ENCODE assay signal across 8 cellular contexts in the genomic region with DNA sequence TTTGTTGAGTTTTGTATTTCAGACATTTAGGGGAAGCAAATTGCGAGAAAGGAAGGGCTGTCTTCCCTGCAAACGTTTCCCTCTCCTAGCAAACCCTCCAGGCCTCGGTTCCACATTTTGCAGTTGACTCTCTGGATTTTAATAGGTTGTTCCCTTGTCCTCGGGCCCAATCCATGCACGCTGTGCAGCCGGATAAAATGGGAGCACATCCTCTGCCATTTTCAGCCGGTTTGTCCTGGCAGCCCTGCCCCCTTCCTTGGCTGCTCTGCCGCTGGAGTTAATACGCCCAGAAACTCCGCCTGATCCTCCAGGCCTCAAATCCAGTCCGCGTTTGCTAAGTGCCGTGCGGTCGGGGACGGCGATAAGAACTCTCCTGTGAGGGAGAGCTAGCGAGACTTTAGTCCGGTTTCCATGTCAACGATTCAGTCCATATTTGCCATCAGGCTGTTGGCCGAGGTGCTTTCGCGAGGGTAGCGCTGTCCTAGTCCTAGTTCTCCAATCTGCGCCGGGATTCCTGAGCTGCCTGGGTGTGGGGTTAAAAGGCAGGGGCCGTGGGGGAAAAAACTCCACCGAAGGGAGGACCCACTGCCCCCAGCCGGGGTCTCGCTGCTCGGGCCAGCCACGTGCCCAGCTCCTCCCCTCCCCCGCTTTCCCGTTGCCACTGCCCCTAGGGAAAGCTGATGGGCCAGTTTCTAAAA. TPM values are rescaled to one million over a fixed set of nuclear protein-coding genes. Genes with fewer than 3 reads are reported as not detected.
DNase-seq lines count a peak whose midpoint lies in the region; ATAC-seq and TF ChIP-seq lines count a peak whose summit lies in the region.

No MANE protein-coding gene starts in this region.

- peak overlapping the region; percentile 86 for H3K4me2 ChIP-seq in smooth muscle cell

- TF ChIP-seq CTCF in GM10248 (IDR thresholded peaks at IDR 0.05; ENCODE audit: control extremely low read depth, extremely low read depth, low read depth, missing control alignments) (no peak), smooth muscle cell (IDR thresholded peaks at IDR 0.05; ENCODE audit: borderline replicate concordance, insufficient read depth, poor library complexity, severe bottlenecking) (no peak)

- POLR2A ChIA-PET in GM10248 (lab: Yijun Ruan, JAX) = interaction anchor here (1.0 to 1.8 kb wide), 5 partner anchors 9 to 96 kb away, joined by 3 to 11 read pairs (median 10); no protein-coding TSS in a partner anchor

- DNase-seq in GM10248 (ENCODE audit: extremely low spot score) = peak; percentile 88
- peak; percentile 98 for DNase-seq in NCI-H345 (lab: John Stamatoyannopoulos, UW)
- DNase-seq in activated CD4-positive, CD25-positive, alpha-beta regulatory T cell treated with anti-CD3 and anti-CD28 coated beads, Interleukin-2, amount 50 U/mL, for 16 hours (ENCODE audit: low read depth, low spot score) = peak; percentile 77
- peak; percentile 88 for DNase-seq in central memory CD4-positive, alpha-beta T cell
- peak; percentile 97 for DNase-seq in inferior parietal cortex (ENCODE audit: extremely low spot score)
- peak; percentile 57 for DNase-seq in smooth muscle cell (lab: John Stamatoyannopoulos, UW; ENCODE audit: unreplicated experiment)

- no peaks in the 10 kb centered on the region for H3K27me3 ChIP-seq in smooth muscle cell (ENCODE audit: low read depth)

- H4K20me1 ChIP-seq in smooth muscle cell (ENCODE audit: low read depth) = peaks cover 6% of the 10 kb centered on the region

- peaks cover 25% of the 10 kb centered on the region for H3F3A ChIP-seq in smooth muscle cell (ENCODE audit: low read depth)

- H3K9me3 ChIP-seq in smooth muscle cell (replicated peaks; ENCODE audit: low read depth) = no peaks in the 10 kb centered on the region

- peak overlapping the region; percentile 85 for H3K27ac ChIP-seq in smooth muscle cell (ENCODE audit: low read depth)

- H3K4me1 ChIP-seq in smooth muscle cell (ENCODE audit: low read depth) = peaks cover 34% of the 10 kb centered on the region

- H3K4me3 ChIP-seq in smooth muscle cell = peak overlapping the region; percentile 91

- no peaks in the 10 kb centered on the region for H3K36me3 ChIP-seq in smooth muscle cell (ENCODE audit: low read depth)

- peak overlapping the region; percentile 68 for H3K9ac ChIP-seq in smooth muscle cell (ENCODE audit: low read depth)

- H2AFZ ChIP-seq in smooth muscle cell (ENCODE audit: low read depth) = peak overlapping the region; percentile 68

- CTCF ChIA-PET in GM10248 (lab: Yijun Ruan, JAX) = interaction anchor here (0.8 to 6.1 kb wide), 20 partner anchors 9 to 352 kb away, joined by 3 to 30 read pairs (median 4); a partner anchor contains a TSS

- WGBS in smooth muscle cell (ENCODE audit: low lambda C conversion rate) = under 1% methylated on average over 34 of the region's 34 CpGs

- peaks cover 18% of the 10 kb centered on the region for H3K79me2 ChIP-seq in smooth muscle cell (ENCODE audit: low read depth)

- ATAC-seq in HG03135 (IDR thresholded peaks at IDR 0.05; ENCODE audit: unreplicated experiment) = peak; percentile 39
- ATAC-seq in HG02938 (IDR thresholded peaks at IDR 0.05; ENCODE audit: unreplicated experiment) = no peak

RNA-seq across cellular contexts. Expression of a gene that starts 2.9 kb away (rescaled TPM):
- 30.4 and 33.1 TPM in 2 replicates for total RNA-seq in smooth muscle cell
- polyA plus RNA-seq in smooth muscle cell = 17.5 and 24.9 TPM in 2 replicates
